ENCODE assay signal across 2 cellular contexts in genomic region chr6:82197784-82198183, GRCh38.
TF ChIP-seq lines count a peak whose summit lies in the region.

No MANE protein-coding gene starts in this region.

TF ChIP-seq in HepG2, 621 proteins besides CTCF, POLR2A, EP300 and RAD21:
- TF ChIP-seq RBM22 (optimal IDR thresholded peaks at IDR 0.05; ENCODE audit: low read length), result no peak
- no peak for TF ChIP-seq RARG (CRISPR knock-in tag; IDR thresholded peaks at IDR 0.05; ENCODE audit: low read depth)
- TF ChIP-seq BHLHE40 (IDR thresholded peaks at IDR 0.05; ENCODE audit: low read length), result no peak
- no peak for TF ChIP-seq KDM5B (CRISPR knock-in tag; IDR thresholded peaks at IDR 0.05; ENCODE audit: borderline replicate concordance)
- no peak for TF ChIP-seq CREM (IDR thresholded peaks at IDR 0.05)
- no peak for TF ChIP-seq CREM (CRISPR knock-in tag; IDR thresholded peaks at IDR 0.05)
- TF ChIP-seq MAZ (IDR thresholded peaks at IDR 0.05; ENCODE audit: borderline replicate concordance, low read depth, low read length), result no peak
- no peak for TF ChIP-seq MAZ (CRISPR knock-in tag; IDR thresholded peaks at IDR 0.05; ENCODE audit: low read depth)
- no peak for TF ChIP-seq SRSF1 (optimal IDR thresholded peaks at IDR 0.05; ENCODE audit: low read depth, low read length)
- TF ChIP-seq POLR2AphosphoS2 (IDR thresholded peaks at IDR 0.05; ENCODE audit: low read depth, low read length), result no peak
- TF ChIP-seq, protein P1, sequence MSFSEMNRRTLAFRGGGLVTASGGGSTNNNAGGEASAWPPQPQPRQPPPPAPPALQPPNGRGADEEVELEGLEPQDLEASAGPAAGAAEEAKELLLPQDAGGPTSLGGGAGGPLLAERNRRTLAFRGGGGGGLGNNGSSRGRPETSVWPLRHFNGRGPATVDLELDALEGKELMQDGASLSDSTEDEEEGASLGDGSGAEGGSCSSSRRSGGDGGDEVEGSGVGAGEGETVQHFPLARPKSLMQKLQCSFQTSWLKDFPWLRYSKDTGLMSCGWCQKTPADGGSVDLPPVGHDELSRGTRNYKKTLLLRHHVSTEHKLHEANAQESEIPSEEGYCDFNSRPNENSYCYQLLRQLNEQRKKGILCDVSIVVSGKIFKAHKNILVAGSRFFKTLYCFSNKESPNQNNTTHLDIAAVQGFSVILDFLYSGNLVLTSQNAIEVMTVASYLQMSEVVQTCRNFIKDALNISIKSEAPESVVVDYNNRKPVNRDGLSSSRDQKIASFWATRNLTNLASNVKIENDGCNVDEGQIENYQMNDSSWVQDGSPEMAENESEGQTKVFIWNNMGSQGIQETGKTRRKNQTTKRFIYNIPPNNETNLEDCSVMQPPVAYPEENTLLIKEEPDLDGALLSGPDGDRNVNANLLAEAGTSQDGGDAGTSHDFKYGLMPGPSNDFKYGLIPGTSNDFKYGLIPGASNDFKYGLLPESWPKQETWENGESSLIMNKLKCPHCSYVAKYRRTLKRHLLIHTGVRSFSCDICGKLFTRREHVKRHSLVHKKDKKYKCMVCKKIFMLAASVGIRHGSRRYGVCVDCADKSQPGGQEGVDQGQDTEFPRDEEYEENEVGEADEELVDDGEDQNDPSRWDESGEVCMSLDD (CRISPR knock-in tag; IDR thresholded peaks at IDR 0.05; ENCODE audit: borderline replicate concordance), result no peak
- TF ChIP-seq KLF11 (CRISPR knock-in tag; IDR thresholded peaks at IDR 0.05), result no peak

TF ChIP-seq in GM12878, 131 proteins besides CTCF, POLR2A, EP300 and RAD21:
- TF ChIP-seq, protein P2, sequence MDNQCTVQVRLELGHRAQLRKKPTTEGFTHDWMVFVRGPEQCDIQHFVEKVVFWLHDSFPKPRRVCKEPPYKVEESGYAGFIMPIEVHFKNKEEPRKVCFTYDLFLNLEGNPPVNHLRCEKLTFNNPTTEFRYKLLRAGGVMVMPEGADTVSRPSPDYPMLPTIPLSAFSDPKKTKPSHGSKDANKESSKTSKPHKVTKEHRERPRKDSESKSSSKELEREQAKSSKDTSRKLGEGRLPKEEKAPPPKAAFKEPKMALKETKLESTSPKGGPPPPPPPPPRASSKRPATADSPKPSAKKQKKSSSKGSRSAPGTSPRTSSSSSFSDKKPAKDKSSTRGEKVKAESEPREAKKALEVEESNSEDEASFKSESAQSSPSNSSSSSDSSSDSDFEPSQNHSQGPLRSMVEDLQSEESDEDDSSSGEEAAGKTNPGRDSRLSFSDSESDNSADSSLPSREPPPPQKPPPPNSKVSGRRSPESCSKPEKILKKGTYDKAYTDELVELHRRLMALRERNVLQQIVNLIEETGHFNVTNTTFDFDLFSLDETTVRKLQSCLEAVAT (IDR thresholded peaks at IDR 0.05), result no peak
- TF ChIP-seq NFYA (IDR thresholded peaks at IDR 0.05; ENCODE audit: borderline replicate concordance, low read depth, low read length) (no peak), MAX (IDR thresholded peaks at IDR 0.05; ENCODE audit: low read depth, low read length) (no peak), CEBPZ (IDR thresholded peaks at IDR 0.05; ENCODE audit: low read depth, low read length) (no peak), SMC3 (IDR thresholded peaks at IDR 0.05; ENCODE audit: borderline replicate concordance, low read length) (no peak), SMARCA5 (IDR thresholded peaks at IDR 0.05) (no peak), ETV6 (conservative IDR thresholded peaks at IDR 0.05 in 1 of 2, IDR thresholded peaks at IDR 0.05 in 1 of 2; ENCODE audit: borderline replicate concordance in 1 of 2, low read depth in 1 of 2) (no peak), CREB1 (IDR thresholded peaks at IDR 0.05; ENCODE audit: low read depth) (no peak), NR2C1 (IDR thresholded peaks at IDR 0.05) (no peak)
- TF ChIP-seq, protein P3, sequence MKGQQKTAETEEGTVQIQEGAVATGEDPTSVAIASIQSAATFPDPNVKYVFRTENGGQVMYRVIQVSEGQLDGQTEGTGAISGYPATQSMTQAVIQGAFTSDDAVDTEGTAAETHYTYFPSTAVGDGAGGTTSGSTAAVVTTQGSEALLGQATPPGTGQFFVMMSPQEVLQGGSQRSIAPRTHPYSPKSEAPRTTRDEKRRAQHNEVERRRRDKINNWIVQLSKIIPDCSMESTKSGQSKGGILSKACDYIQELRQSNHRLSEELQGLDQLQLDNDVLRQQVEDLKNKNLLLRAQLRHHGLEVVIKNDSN (IDR thresholded peaks at IDR 0.05; ENCODE audit: borderline replicate concordance, extremely low read length, insufficient read depth, low read depth, low read length), result no peak
- TF ChIP-seq, protein P4, sequence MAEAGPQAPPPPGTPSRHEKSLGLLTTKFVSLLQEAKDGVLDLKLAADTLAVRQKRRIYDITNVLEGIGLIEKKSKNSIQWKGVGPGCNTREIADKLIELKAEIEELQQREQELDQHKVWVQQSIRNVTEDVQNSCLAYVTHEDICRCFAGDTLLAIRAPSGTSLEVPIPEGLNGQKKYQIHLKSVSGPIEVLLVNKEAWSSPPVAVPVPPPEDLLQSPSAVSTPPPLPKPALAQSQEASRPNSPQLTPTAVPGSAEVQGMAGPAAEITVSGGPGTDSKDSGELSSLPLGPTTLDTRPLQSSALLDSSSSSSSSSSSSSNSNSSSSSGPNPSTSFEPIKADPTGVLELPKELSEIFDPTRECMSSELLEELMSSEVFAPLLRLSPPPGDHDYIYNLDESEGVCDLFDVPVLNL (IDR thresholded peaks at IDR 0.05; ENCODE audit: low read depth, low read length), result no peak
- TF ChIP-seq, protein P5, sequence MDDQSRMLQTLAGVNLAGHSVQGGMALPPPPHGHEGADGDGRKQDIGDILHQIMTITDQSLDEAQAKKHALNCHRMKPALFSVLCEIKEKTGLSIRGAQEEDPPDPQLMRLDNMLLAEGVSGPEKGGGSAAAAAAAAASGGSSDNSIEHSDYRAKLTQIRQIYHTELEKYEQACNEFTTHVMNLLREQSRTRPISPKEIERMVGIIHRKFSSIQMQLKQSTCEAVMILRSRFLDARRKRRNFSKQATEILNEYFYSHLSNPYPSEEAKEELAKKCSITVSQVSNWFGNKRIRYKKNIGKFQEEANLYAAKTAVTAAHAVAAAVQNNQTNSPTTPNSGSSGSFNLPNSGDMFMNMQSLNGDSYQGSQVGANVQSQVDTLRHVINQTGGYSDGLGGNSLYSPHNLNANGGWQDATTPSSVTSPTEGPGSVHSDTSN (IDR thresholded peaks at IDR 0.05; ENCODE audit: insufficient replicate concordance, low read depth, low read length), result no peak
